In the genomic region with DNA sequence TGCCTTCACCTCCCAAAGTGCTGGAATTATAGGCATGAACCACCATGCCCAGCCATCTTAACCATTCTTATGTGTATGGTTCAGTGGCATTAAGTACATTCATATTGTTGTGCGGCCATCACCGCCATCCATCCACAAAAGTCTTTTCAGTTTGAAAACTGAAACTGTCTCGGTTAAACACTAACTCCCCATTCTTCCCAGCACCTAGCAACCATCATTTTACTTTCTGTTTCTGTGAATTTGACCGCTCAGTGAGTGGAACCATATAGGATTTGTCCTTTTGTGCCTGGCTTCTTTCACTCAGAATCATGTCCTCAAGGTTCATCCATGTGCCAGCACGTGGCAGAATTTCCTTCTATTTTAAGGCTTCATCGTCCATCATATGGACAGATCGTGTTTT, we compare ENCODE assay signal across 22 cellular contexts. TPM values are rescaled to one million over a fixed set of nuclear protein-coding genes. Genes with fewer than 3 reads are reported as not detected.
DNase-seq lines count a peak whose midpoint lies in the region; ATAC-seq, FAIRE-seq and TF ChIP-seq lines count a peak whose summit lies in the region.
"Had no signal": no experiment of that assay in that cellular context is flagged by ENCODE, and none has a peak within 500 bp of the region (broad histone marks: within the 10 kb centered on the region; RNA-seq: fewer than 3 reads in every experiment).

No MANE protein-coding gene starts in this region.

- no peak for DNase-seq in DND-41
- DNase-seq in kidney glomerular epithelial cell (lab: John Stamatoyannopoulos, UW): no peak
- DNase-seq in adrenal gland: no peak
- no peak for DNase-seq in frontal cortex (ENCODE audit: low spot score in 2 of 2)
- no peak for DNase-seq in HUDEP-2 (lab: John Stamatoyannopoulos, UW; ENCODE audit: unreplicated experiment in 76 of 76)
- DNase-seq: ACHN, AML-193, H9, IMR-90, NCI-H1417 treated with DMSO at 0.1 percent for 48 hours, NCI-H187 treated with DMSO at 0.1 percent for 48 hours, NCI-H226, NCI-H524, NCI-H82, SHP77 had no signal

- H3K4me1 ChIP-seq in DND-41 (ENCODE audit: insufficient read depth, low read length) (peaks cover 47% of the 10 kb centered on the region), adrenal gland (replicated peaks in 1 of 2) (peaks cover 5 to 9% of the 10 kb centered on the region in 2 donors)

- H3K9ac ChIP-seq in DND-41 (ENCODE audit: low read depth, low read length): no peak overlapping the region

- ATAC-seq in DND-41 (ENCODE audit: insufficient read depth, low read depth) (no peak), GM18511 (IDR thresholded peaks at IDR 0.05; ENCODE audit: unreplicated experiment) (peak; percentile 41), HG02678 (IDR thresholded peaks at IDR 0.05; ENCODE audit: unreplicated experiment) (peak; percentile 76), HG03354 (IDR thresholded peaks at IDR 0.05; ENCODE audit: poor library complexity, severe bottlenecking, unreplicated experiment) (peak; percentile 53)

- H3K27me3 ChIP-seq in DND-41 (ENCODE audit: insufficient read depth, low read length, poor library complexity): no peaks in the 10 kb centered on the region
- no peaks in the 10 kb centered on the region for H3K27me3 ChIP-seq in adrenal gland

- H3K4me3 ChIP-seq in DND-41 (ENCODE audit: low read depth in 1 of 2, low read length in 2 of 2): no peak overlapping the region
- no peak overlapping the region for H3K4me3 ChIP-seq in adrenal gland
- H3K4me3 ChIP-seq: SK-N-MC had no signal

- H3K27ac ChIP-seq in DND-41 (ENCODE audit: low read length): no peak overlapping the region
- H3K27ac ChIP-seq in adrenal gland: no peak overlapping the region
- H3K27ac ChIP-seq: C4-2B, HL-60, SK-N-MC had no signal

- 85 to 88% (median 86%) methylated on average over 7 of the region's 7 CpGs for WGBS in adrenal gland, 4 donors

- peaks cover 77% of the 10 kb centered on the region for H4K20me1 ChIP-seq in DND-41 (ENCODE audit: insufficient read depth, low read length)

- TF ChIP-seq POLR2A in adrenal gland (IDR thresholded peaks at IDR 0.05): no peak

- intact Hi-C loops in adrenal gland (cut with DNase I): no loop called here

- TF ChIP-seq CTCF in DND-41 (IDR thresholded peaks at IDR 0.05; ENCODE audit: borderline replicate concordance, extremely low read depth, low read length, poor library complexity, severe bottlenecking) (no peak), adrenal gland (IDR thresholded peaks at IDR 0.05) (no peak)

- peaks cover 96% of the 10 kb centered on the region for H3K79me2 ChIP-seq in DND-41 (ENCODE audit: insufficient read depth, low read length)

- H2AFZ ChIP-seq in DND-41 (ENCODE audit: low read depth, low read length): no peak overlapping the region

- H3K9me3 ChIP-seq in DND-41 (ENCODE audit: insufficient read depth, low read length, severe bottlenecking) (no peaks in the 10 kb centered on the region), adrenal gland (replicated peaks in 1 of 3) (no peaks in the 10 kb centered on the region)

- no peak for FAIRE-seq in frontal cortex (lab: Jason Lieb, UNC)
- FAIRE-seq: D721Med had no signal

- peak overlapping the region; percentile 7; the same call in 1 of the 2 replicates for H3K4me2 ChIP-seq in DND-41 (ENCODE audit: insufficient read depth, low read length)

- peaks cover 96% of the 10 kb centered on the region for H3K36me3 ChIP-seq in DND-41 (ENCODE audit: insufficient read depth, low read length)
- no peaks in the 10 kb centered on the region for H3K36me3 ChIP-seq in adrenal gland (replicated peaks in 1 of 2)

RNA-seq across cellular contexts. Expression of gene MCM2, which starts 5.8 kb away (rescaled TPM):
- total RNA-seq in adrenal gland (10 to 100 TPM in 4 of 8 donors, 1 to 10 TPM in 4; 4.8 to 11.9 (median 9.7) TPM), frontal cortex (17.1 TPM)
- polyA plus RNA-seq in adrenal gland: 1 to 10 TPM; 1.7 to 3.0 (median 2.5) TPM

RNA-seq across cellular contexts. Expression of gene TPRA1, which starts 13.5 kb away (rescaled TPM):
- total RNA-seq in adrenal gland: 10 to 100 TPM; 28.0 to 65.6 (median 47.5) TPM
- 10 to 100 TPM; 13.5 to 54.5 (median 47.0) TPM for polyA plus RNA-seq in adrenal gland
- 17.1 TPM for total RNA-seq in frontal cortex

RNA-seq across cellular contexts. Expression of gene PODXL2, which starts 24.9 kb away (rescaled TPM):
- total RNA-seq in adrenal gland (10 to 100 TPM; 22.0 to 52.4 (median 25.8) TPM), frontal cortex (182 TPM)
- polyA plus RNA-seq in adrenal gland: 10 to 100 TPM; 17.0 to 28.7 (median 22.5) TPM
